In the genomic region with DNA sequence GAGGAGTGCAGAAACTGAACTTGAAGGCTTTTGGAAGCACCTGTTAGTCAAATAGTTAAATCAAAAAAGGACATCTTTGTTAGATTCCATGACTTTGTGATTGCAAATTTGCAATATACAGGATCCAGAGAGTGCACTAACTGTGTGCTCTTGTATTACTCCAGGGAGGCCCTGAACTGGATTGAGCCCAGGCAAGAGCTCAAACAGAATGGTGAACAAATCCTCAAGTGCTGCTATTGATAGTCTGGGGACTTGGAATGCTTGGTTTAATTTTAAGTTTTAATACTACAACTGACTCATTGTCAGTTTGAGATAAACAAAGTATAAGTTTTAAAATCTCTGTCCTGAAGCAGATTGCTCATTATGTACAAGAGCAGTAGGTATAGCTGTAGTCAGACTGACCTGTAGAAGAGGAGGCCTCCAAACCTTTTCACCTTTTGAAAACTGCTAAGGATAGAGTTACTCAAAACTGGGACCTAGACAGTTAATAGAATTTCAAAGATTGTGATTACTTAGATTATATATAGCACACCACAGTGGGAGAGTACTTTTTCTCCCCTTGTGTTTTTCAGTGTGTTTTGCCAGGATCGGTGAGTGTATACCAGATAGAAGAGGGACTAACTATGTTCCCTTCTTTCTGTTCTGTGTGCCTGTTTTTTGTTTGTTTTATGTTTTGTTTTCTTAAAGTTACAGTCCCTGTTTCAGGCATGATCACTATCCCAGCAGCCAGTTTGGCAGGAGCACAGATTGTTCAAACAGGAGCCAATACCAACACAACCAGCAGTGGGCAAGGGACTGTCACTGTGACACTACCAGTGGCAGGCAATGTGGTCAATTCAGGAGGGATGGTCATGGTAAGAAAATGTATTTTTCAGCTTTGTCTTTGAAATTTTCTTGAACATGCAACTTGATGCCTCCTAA, we compare ENCODE assay signal across 21 cellular contexts. TPM values are rescaled to one million over a fixed set of nuclear protein-coding genes. Genes with fewer than 3 reads are reported as not detected.
DNase-seq lines count a peak whose midpoint lies in the region; ATAC-seq and TF ChIP-seq lines count a peak whose summit lies in the region.
"Had no signal": no experiment of that assay in that cellular context is flagged by ENCODE, and none has a peak within 500 bp of the region (broad histone marks: within the 10 kb centered on the region; RNA-seq: fewer than 3 reads in every experiment).

No MANE protein-coding gene starts in this region.

- H3K4me1 ChIP-seq in IMR-90 (ENCODE audit: control insufficient read depth, insufficient read depth, low read length): peaks cover 3% of the 10 kb centered on the region
- no peaks in the 10 kb centered on the region for H3K4me1 ChIP-seq in transverse colon
- H3K4me1 ChIP-seq: A549, BLaER1 had no signal

- in situ Hi-C loops in IMR-90 (cut with MboI; ENCODE audit: low sequenced_read_pairs) (loop anchor here (10.0 kb wide), 1 partner anchor 94 kb away; no protein-coding TSS in a partner anchor), transverse colon (cut with MboI; ENCODE audit: low pct_ligation_motif_present in 1 of 4, low pct_unique_long_range_greater_than_20kb in 1 of 4, low sequenced_read_pairs in 3 of 4) (loop anchor here in 1 of 4 donors (25.0 kb wide), 1 partner anchor 221 kb away; no protein-coding TSS in a partner anchor)

- TF ChIP-seq POLR2A in IMR-90 (IDR thresholded peaks at IDR 0.05; ENCODE audit: low read depth, low read length) (no peak), transverse colon (IDR thresholded peaks at IDR 0.05) (no peak)

- no peak overlapping the region for H2AK9ac ChIP-seq in IMR-90 (replicated peaks; ENCODE audit: low read depth, low read length, poor library complexity)

- H3K27me3 ChIP-seq in IMR-90 (ENCODE audit: control insufficient read depth, insufficient read depth, low read length) (no peaks in the 10 kb centered on the region), transverse colon (no peaks in the 10 kb centered on the region)
- H3K27me3 ChIP-seq: BLaER1 had no signal

- DNase-seq in Right ventricle myocardium superior: no peak
- no peak for DNase-seq in left cardiac atrium
- peak; percentile 4 for DNase-seq in IMR-90
- DNase-seq in left lobe of liver (ENCODE audit: low spot score): peak; percentile 78
- DNase-seq in stimulated activated effector memory CD8-positive, alpha-beta T cell treated with anti-CD3 and anti-CD28 coated beads, Interleukin-12 subunit alpha, Interleukin-12 subunit beta, amount 100 ng/mL, for 72 hours (ENCODE audit: low spot score in 2 of 2): no peak
- DNase-seq in transverse colon: no peak
- DNase-seq in SW 1271 (lab: John Stamatoyannopoulos, UW): no peak
- DNase-seq: Calu3; CD8-positive, alpha-beta T cell; GF-D8; H9; NCI-H1105 treated with DMSO at 0.1 percent for 48 hours; NCI-H1694 treated with DMSO at 0.1 percent for 48 hours; NCI-H510A; NCI-H748 treated with DMSO at 0.1 percent for 48 hours; NK-92 treated with Interleukin-12 subunit alpha and Interleukin-12 subunit beta, amount 100 ng/mL, for 24 hours; SHP77 treated with DMSO at 0.1 percent for 48 hours had no signal

- H3K4me3 ChIP-seq in IMR-90 (ENCODE audit: insufficient read depth, low read depth, low read length) (no peak overlapping the region), transverse colon (no peak overlapping the region)
- H3K4me3 ChIP-seq: A549, BLaER1, K562 had no signal

- no TSS peak for BruUV-seq in IMR-90 (replicated peaks; lab: Mats Ljungman, UMichigan)

- no peaks in the 10 kb centered on the region for H3K4me1 Mint-ChIP-seq in stimulated activated effector memory CD8-positive, alpha-beta T cell treated with anti-CD3 and anti-CD28 coated beads, Interleukin-12 subunit alpha, Interleukin-12 subunit beta, amount 100 ng/mL, for 72 hours

- no peak overlapping the region for H3K27ac ChIP-seq in IMR-90 (ENCODE audit: insufficient read depth, low read length)
- no peak overlapping the region for H3K27ac ChIP-seq in transverse colon
- H3K27ac ChIP-seq: A549, BLaER1 had no signal

- ATAC-seq in Right ventricle myocardium superior (ENCODE audit: poor library complexity): peak; percentile 51
- ATAC-seq in left cardiac atrium: no peak
- peak; percentile 52 for ATAC-seq in IMR-90 (ENCODE audit: low read depth)
- peak; percentile 94 for ATAC-seq in left lobe of liver
- no peak for ATAC-seq in stimulated activated effector memory CD8-positive, alpha-beta T cell treated with anti-CD3 and anti-CD28 coated beads, Interleukin-12 subunit alpha, Interleukin-12 subunit beta, amount 100 ng/mL, for 72 hours
- ATAC-seq in HG03354 (IDR thresholded peaks at IDR 0.05; ENCODE audit: poor library complexity, severe bottlenecking, unreplicated experiment): no peak
- ATAC-seq: A549; CD8-positive, alpha-beta T cell; K562 had no signal

- no peak for TF ChIP-seq EP300 in transverse colon (IDR thresholded peaks at IDR 0.05; ENCODE audit: low read depth)

- H3K36me3 Mint-ChIP-seq in stimulated activated effector memory CD8-positive, alpha-beta T cell treated with anti-CD3 and anti-CD28 coated beads, Interleukin-12 subunit alpha, Interleukin-12 subunit beta, amount 100 ng/mL, for 72 hours: peaks cover 100% of the 10 kb centered on the region

- dilution Hi-C loops in IMR-90 (cut with HindIII; ENCODE audit: low sequenced_read_pairs, unreplicated experiment): no loop called here

- H2BK120ac ChIP-seq in IMR-90 (ENCODE audit: low read depth, low read length): no peak overlapping the region

- H3K79me1 ChIP-seq in IMR-90 (ENCODE audit: low read depth in 1 of 2, low read length in 2 of 2): peaks cover 0 to 3% of the 10 kb centered on the region in 2 experiments; a peak in 3 of 4 replicates

- H3K9me3 Mint-ChIP-seq in stimulated activated effector memory CD8-positive, alpha-beta T cell treated with anti-CD3 and anti-CD28 coated beads, Interleukin-12 subunit alpha, Interleukin-12 subunit beta, amount 100 ng/mL, for 72 hours: no peaks in the 10 kb centered on the region
- H3K9me3 Mint-ChIP-seq: CD8-positive, alpha-beta T cell; H9 had no signal

- no peak overlapping the region for H3K14ac ChIP-seq in IMR-90 (replicated peaks; ENCODE audit: low read depth, low read length)

- TF ChIP-seq CTCF in IMR-90 (conservative IDR thresholded peaks at IDR 0.05; ENCODE audit: low read depth, low read length): no peak
- no peak for TF ChIP-seq CTCF in transverse colon (IDR thresholded peaks at IDR 0.05)

- H3K18ac ChIP-seq in IMR-90 (ENCODE audit: low read depth, low read length): no peak overlapping the region

- POLR2A ChIA-PET in IMR-90 (lab: Charles Lee; ENCODE audit: unreplicated experiment): no interaction called here

- H3K56ac ChIP-seq in IMR-90 (ENCODE audit: extremely low read depth, insufficient read depth, low read length): no peak overlapping the region

- no peak overlapping the region for H3K23ac ChIP-seq in IMR-90 (ENCODE audit: low read depth, low read length)

- TF ChIP-seq RAD21 in IMR-90 (IDR thresholded peaks at IDR 0.05; ENCODE audit: low read length): no peak

- no peak overlapping the region for H2AFZ ChIP-seq in IMR-90 (replicated peaks; ENCODE audit: low read length, poor library complexity)

- H3K4me2 ChIP-seq in IMR-90 (ENCODE audit: low read depth, low read length): no peak overlapping the region
- H3K4me2 ChIP-seq: A549, BLaER1 had no signal

- no peaks in the 10 kb centered on the region for H3K9me3 ChIP-seq in IMR-90 (ENCODE audit: control insufficient read depth, insufficient read depth, low read length)
- no peaks in the 10 kb centered on the region for H3K9me3 ChIP-seq in transverse colon
- H3K9me3 ChIP-seq: A549, BLaER1 had no signal

- WGBS in IMR-90 (ENCODE audit: extremely low coverage in 2 of 2, insufficient read length in 1 of 2), 2 experiments: no CpG with 5 or more reads among the region's 1 CpG
- WGBS in transverse colon (ENCODE audit: low coverage in 1 of 2), 2 donors: 84 to 92% methylated on average over 1 of the region's 1 CpG

- no peak overlapping the region for H4K5ac ChIP-seq in IMR-90 (ENCODE audit: low read depth, low read length)

- H3K27ac Mint-ChIP-seq in stimulated activated effector memory CD8-positive, alpha-beta T cell treated with anti-CD3 and anti-CD28 coated beads, Interleukin-12 subunit alpha, Interleukin-12 subunit beta, amount 100 ng/mL, for 72 hours: peak overlapping the region; percentile 32
- H3K27ac Mint-ChIP-seq: H9 had no signal

- H4K91ac ChIP-seq in IMR-90 (ENCODE audit: insufficient read depth, low read depth, low read length): no peak overlapping the region

- H4K8ac ChIP-seq in IMR-90 (ENCODE audit: low read depth in 2 of 2, low read length in 2 of 2): no peak overlapping the region

- H2BK5ac ChIP-seq in IMR-90 (ENCODE audit: low read depth, low read length, poor library complexity, severe bottlenecking): no peak overlapping the region

- no peak overlapping the region for H2AK5ac ChIP-seq in IMR-90 (ENCODE audit: low read depth, low read length)

- no peak overlapping the region for H2BK15ac ChIP-seq in IMR-90 (ENCODE audit: low read depth, low read length)

- H2BK20ac ChIP-seq in IMR-90 (ENCODE audit: low read depth, low read length): no peak overlapping the region

- H3K36me3 ChIP-seq in IMR-90 (ENCODE audit: control insufficient read depth, insufficient read depth, low read length) (peaks cover 39% of the 10 kb centered on the region), transverse colon (peaks cover 0 to 82% (median 21%) of the 10 kb centered on the region in 4 donors)

- no peak overlapping the region for H3K4me3 Mint-ChIP-seq in stimulated activated effector memory CD8-positive, alpha-beta T cell treated with anti-CD3 and anti-CD28 coated beads, Interleukin-12 subunit alpha, Interleukin-12 subunit beta, amount 100 ng/mL, for 72 hours
- H3K4me3 Mint-ChIP-seq: CD8-positive, alpha-beta T cell; H9 had no signal

- intact Hi-C loops in Right ventricle myocardium superior (cut with DNase I) (no loop called here), left cardiac atrium (cut with DNase I) (loop anchor here in 1 of 2 donors (10.0 kb wide), 1 partner anchor 224 kb away; no protein-coding TSS in a partner anchor), IMR-90 (cut with micrococcal nuclease) (no loop called here), transverse colon (cut with DNase I; ENCODE audit: low total_unique reads) (no loop called here)

- no peaks in the 10 kb centered on the region for H4K20me1 ChIP-seq in IMR-90 (ENCODE audit: insufficient read depth, low read length)

- H3K4ac ChIP-seq in IMR-90 (ENCODE audit: low read depth, low read length): no peak overlapping the region

- no peaks in the 10 kb centered on the region for H3K9me1 ChIP-seq in IMR-90 (ENCODE audit: insufficient read depth, low read length)

- no peak overlapping the region for H3K9ac ChIP-seq in IMR-90 (ENCODE audit: low read depth, low read length)
- H3K9ac ChIP-seq: BLaER1 had no signal

- CTCF ChIA-PET in IMR-90 (lab: Yijun Ruan, JAX): interaction anchor here (0.6 to 2.0 kb wide), 4 partner anchors 9 to 95 kb away, joined by 3 to 5 read pairs (median 3); no protein-coding TSS in a partner anchor

RNA-seq across cellular contexts. Expression of a gene that starts 18.3 kb away (rescaled TPM):
- total RNA-seq in Right ventricle myocardium superior (9.5 TPM), left cardiac atrium (10 to 100 TPM; 11.5 to 11.8 TPM), IMR-90 (2012; rRNA removed) (21.9 and 28.5 TPM in 2 replicates), left lobe of liver (7.7 TPM), transverse colon (10 to 100 TPM; 11.1 to 64.3 (median 20.9) TPM)
- 10.9 and 12.3 TPM in 2 replicates for polyA plus RNA-seq in IMR-90 (2012; rRNA removed)
- polyA plus RNA-seq in IMR-90 (2012; cell fraction: cytosol; rRNA removed): 1.8 and 3.3 TPM in 2 replicates
- polyA plus RNA-seq in IMR-90 (2012; cell fraction: nucleus; rRNA removed; ENCODE audit: low replicate concordance): 5.7 and 12.1 TPM in 2 replicates

RNA-seq across cellular contexts. Expression of a gene that starts 18.9 kb away (rescaled TPM):
- 19.7 TPM for total RNA-seq in Right ventricle myocardium superior
- total RNA-seq in left cardiac atrium: 10 to 100 TPM; 13.9 to 16.3 TPM
- 2.3 and 5.6 TPM in 2 replicates for total RNA-seq in IMR-90 (2012; rRNA removed)
- 4.6 and 5.5 TPM in 2 replicates for polyA plus RNA-seq in IMR-90 (2012; rRNA removed)
- polyA plus RNA-seq in IMR-90 (2012; cell fraction: cytosol; rRNA removed): 0.87 and 1.0 TPM in 2 replicates
- polyA plus RNA-seq in IMR-90 (2012; cell fraction: nucleus; rRNA removed; ENCODE audit: low replicate concordance): 0.60 and 1.9 TPM in 2 replicates
- total RNA-seq in left lobe of liver: 22.4 TPM
- 10 to 100 TPM in 2 of 4 donors, 1 to 10 TPM in 2; 1.4 to 27.6 (median 13.7) TPM for total RNA-seq in transverse colon

RNA-seq across cellular contexts. Expression of a gene that starts 38.1 kb away (rescaled TPM):
- total RNA-seq in Right ventricle myocardium superior (211 TPM), left cardiac atrium (100 to 1,000 TPM in 1 of 2 donors, 10 to 100 TPM in 1; 42.1 to 103 TPM), IMR-90 (2012; rRNA removed) (not detected in 2 replicates), left lobe of liver (not detected), transverse colon (not detected)
- not detected in 2 replicates for polyA plus RNA-seq in IMR-90 (2012; rRNA removed)
- not detected in 2 replicates for polyA plus RNA-seq in IMR-90 (2012; cell fraction: cytosol; rRNA removed)
- not detected in 2 replicates for polyA plus RNA-seq in IMR-90 (2012; cell fraction: nucleus; rRNA removed; ENCODE audit: low replicate concordance)
- total RNA-seq: Calu3; CD8-positive, alpha-beta T cell; H9; K562 had no signal
- polyA plus RNA-seq: A549 had no signal

RNA-seq across cellular contexts. Expression of a gene that starts 48.8 kb away (rescaled TPM):
- total RNA-seq in Right ventricle myocardium superior (not detected), left cardiac atrium (not detected), IMR-90 (2012; rRNA removed) (not detected in 2 replicates), left lobe of liver (0.30 TPM), transverse colon (not detected)
- polyA plus RNA-seq in IMR-90 (2012; rRNA removed): not detected in 2 replicates
- not detected in 2 replicates for polyA plus RNA-seq in IMR-90 (2012; cell fraction: cytosol; rRNA removed)
- polyA plus RNA-seq in IMR-90 (2012; cell fraction: nucleus; rRNA removed; ENCODE audit: low replicate concordance): not detected in 2 replicates
- total RNA-seq: Calu3; CD8-positive, alpha-beta T cell; H9; K562 had no signal
- polyA plus RNA-seq: A549, K562 had no signal

RNA-seq across cellular contexts. Expression of a gene that starts 52.1 kb away (rescaled TPM):
- total RNA-seq in Right ventricle myocardium superior (0.40 TPM), left cardiac atrium (under 1 TPM; 0.27 to 0.86 TPM), IMR-90 (2012; rRNA removed) (not detected in 2 replicates), left lobe of liver (9.3 TPM), transverse colon (1 to 10 TPM in 3 of 4 donors, not detected in 1; 2.5 to 8.4 (median 4.4) TPM)
- polyA plus RNA-seq in IMR-90 (2012; rRNA removed): not detected in 2 replicates
- 0.02 TPM in 2 replicates for polyA plus RNA-seq in IMR-90 (2012; cell fraction: cytosol; rRNA removed)
- polyA plus RNA-seq in IMR-90 (2012; cell fraction: nucleus; rRNA removed; ENCODE audit: low replicate concordance): 0.19 and 0.27 TPM in 2 replicates

Comparison
In these comparisons a context has a peak if more than half of its experiments do, and no peak if none do; other contexts are left out.
1. ATAC-seq: peak in Right ventricle myocardium superior (single experiment), IMR-90 (single experiment) and left lobe of liver (single experiment); none in left cardiac atrium (0 of 2), stimulated activated effector memory CD8-positive, alpha-beta T cell treated with anti-CD3 and anti-CD28 coated beads, Interleukin-12 subunit alpha, Interleukin-12 subunit beta, amount 100 ng/mL, for 72 hours (single experiment) and HG03354 (single experiment).
2. DNase-seq: peak in IMR-90 (single experiment) and left lobe of liver (single experiment); none in Right ventricle myocardium superior (single experiment), left cardiac atrium (single experiment), stimulated activated effector memory CD8-positive, alpha-beta T cell treated with anti-CD3 and anti-CD28 coated beads, Interleukin-12 subunit alpha, Interleukin-12 subunit beta, amount 100 ng/mL, for 72 hours (0 of 2), transverse colon (single experiment) and SW 1271 (0 of 2).
3. RNA of a gene that starts 38.1 kb away (total RNA-seq): 211 TPM in Right ventricle myocardium superior (single experiment) and 42.1 to 103 TPM in left cardiac atrium; not detected in IMR-90, not detected in left lobe of liver (single experiment) and not detected in transverse colon; every median in the first group is over 10 times any median in the second.